Comparison of ENCODE assay signal across 2 cellular contexts in genomic region chr11:6755303-6755952, GRCh38.
TF ChIP-seq lines count a peak whose summit lies in the region.

No MANE protein-coding gene starts in this region.

TF ChIP-seq in GM12891, 5 proteins besides CTCF, POLR2A, EP300 and RAD21:
- TF ChIP-seq TAF1 (IDR thresholded peaks at IDR 0.05; ENCODE audit: low read depth, low read length) (no peak), POLR2AphosphoS5 (IDR thresholded peaks at IDR 0.05; ENCODE audit: low read depth, low read length) (no peak), SPI1 (IDR thresholded peaks at IDR 0.05; ENCODE audit: low read depth, low read length) (no peak), PAX5 (IDR thresholded peaks at IDR 0.05; ENCODE audit: insufficient read depth, low read length, severe bottlenecking) (no peak), POU2F2 (IDR thresholded peaks at IDR 0.05; ENCODE audit: low read depth, low read length) (no peak)

TF ChIP-seq in GM12878, 131 proteins besides CTCF, POLR2A, EP300 and RAD21:
- TF ChIP-seq EZH2 (IDR thresholded peaks at IDR 0.05; ENCODE audit: borderline replicate concordance, control insufficient read depth, low read depth, low read length) (no peak), RB1 (IDR thresholded peaks at IDR 0.05; ENCODE audit: borderline replicate concordance) (no peak), SMC3 (IDR thresholded peaks at IDR 0.05; ENCODE audit: borderline replicate concordance, low read length) (peak; percentile 44; the same call in 1 of the 2 replicates)
